ENCODE assay signal across 2 cellular contexts in genomic region chr15:68027388-68027787, GRCh38.
A peak's percentile ranks its signal among the peaks of the same experiment; 100 is the strongest.
TF ChIP-seq lines count a peak whose summit lies in the region.

No MANE protein-coding gene starts in this region.

TF ChIP-seq in GM12891, 5 proteins besides CTCF, POLR2A, EP300 and RAD21:
- TF ChIP-seq SPI1 (IDR thresholded peaks at IDR 0.05; ENCODE audit: low read depth, low read length) (0 out of 2 replicates have a peak, but pooled peaks have one; percentile 5), TAF1 (IDR thresholded peaks at IDR 0.05; ENCODE audit: low read depth, low read length) (no peak)

TF ChIP-seq in GM12878, 131 proteins besides CTCF, POLR2A, EP300 and RAD21:
- TF ChIP-seq WRNIP1 (IDR thresholded peaks at IDR 0.05; ENCODE audit: borderline replicate concordance, low read depth, low read length) (no peak), SREBF2 (IDR thresholded peaks at IDR 0.05; ENCODE audit: low read length) (no peak), BACH1 (IDR thresholded peaks at IDR 0.05; ENCODE audit: borderline replicate concordance) (no peak), NR2C1 (IDR thresholded peaks at IDR 0.05) (no peak), CREB1 (IDR thresholded peaks at IDR 0.05; ENCODE audit: low read depth) (no peak), PAX5 (IDR thresholded peaks at IDR 0.05; ENCODE audit: borderline replicate concordance, low read depth, low read length) (no peak), ZNF24 (IDR thresholded peaks at IDR 0.05) (no peak), TARDBP (IDR thresholded peaks at IDR 0.05; ENCODE audit: borderline replicate concordance) (no peak), ZNF592 (IDR thresholded peaks at IDR 0.05) (no peak), RB1 (IDR thresholded peaks at IDR 0.05; ENCODE audit: borderline replicate concordance) (no peak), FOS (IDR thresholded peaks at IDR 0.05; ENCODE audit: borderline replicate concordance, extremely low read depth, insufficient read length) (no peak), SMC3 (IDR thresholded peaks at IDR 0.05; ENCODE audit: borderline replicate concordance, low read length) (no peak), RCOR1 (conservative IDR thresholded peaks at IDR 0.05; ENCODE audit: low read depth, low read length) (no peak), ZBTB33 (IDR thresholded peaks at IDR 0.05) (no peak), SUZ12 (IDR thresholded peaks at IDR 0.05; ENCODE audit: unreplicated experiment) (no peak), MAX (IDR thresholded peaks at IDR 0.05; ENCODE audit: low read depth, low read length) (no peak), BRCA1 (IDR thresholded peaks at IDR 0.05; ENCODE audit: low read depth, low read length) (no peak)
TF ChIP-seq in GM12878: peak in this region for 0.
